ENCODE assay signal across 13 cellular contexts in genomic region chr1:153021829-153022228, GRCh38. TPM values are rescaled to one million over a fixed set of nuclear protein-coding genes. Genes with fewer than 3 reads are reported as not detected.
"Had no signal": no experiment of that assay in that cellular context is flagged by ENCODE, and none has a peak within 500 bp of the region (broad histone marks: within the 10 kb centered on the region; RNA-seq: fewer than 3 reads in every experiment).

No MANE protein-coding gene starts in this region.

RNA-seq across cellular contexts. Expression of gene SPRR1B, which starts 9.2 kb away (rescaled TPM):
- total RNA-seq: OCI-LY7; PC-3; PC-9; Peyer's patch; Right ventricle myocardium inferior; Right ventricle myocardium superior; RPMI7951; SJCRH30; SJSA1; SK-MEL-5; T-cell; T-helper 1 cell treated with Interleukin-12 subunit alpha and Interleukin-12 subunit beta and Interleukin-4 antibody, amounts not matched to agents 30 ng/mL and 1 ng/mL, for 36 hours had no signal
- polyA plus RNA-seq: SK-N-SH had no signal

RNA-seq across cellular contexts. Expression of gene SPRR2D, which starts 19.1 kb away (rescaled TPM):
- total RNA-seq: OCI-LY7; PC-3; PC-9; Peyer's patch; Right ventricle myocardium inferior; Right ventricle myocardium superior; RPMI7951; SJCRH30; SJSA1; T-cell; T-helper 1 cell treated with Interleukin-12 subunit alpha and Interleukin-12 subunit beta and Interleukin-4 antibody, amounts not matched to agents 30 ng/mL and 1 ng/mL, for 36 hours had no signal
- polyA plus RNA-seq: SK-N-SH had no signal

RNA-seq across cellular contexts. Expression of gene SPRR3, which starts 20.3 kb away (rescaled TPM):
- total RNA-seq: OCI-LY7; Right ventricle myocardium inferior; Right ventricle myocardium superior; RPMI7951; SJCRH30; SJSA1; SK-MEL-5; T-cell; T-helper 1 cell treated with Interleukin-12 subunit alpha and Interleukin-12 subunit beta and Interleukin-4 antibody, amounts not matched to agents 30 ng/mL and 1 ng/mL, for 36 hours had no signal
- polyA plus RNA-seq: SK-N-SH had no signal

RNA-seq across cellular contexts. Expression of gene SPRR2A, which starts 35.5 kb away (rescaled TPM):
- total RNA-seq: OCI-LY7; PC-3; PC-9; Peyer's patch; Right ventricle myocardium inferior; Right ventricle myocardium superior; RPMI7951; SJCRH30; SJSA1; SK-MEL-5; T-cell; T-helper 1 cell treated with Interleukin-12 subunit alpha and Interleukin-12 subunit beta and Interleukin-4 antibody, amounts not matched to agents 30 ng/mL and 1 ng/mL, for 36 hours had no signal
- polyA plus RNA-seq: SK-N-SH had no signal

RNA-seq across cellular contexts. Expression of gene SPRR1A, which starts 37.9 kb away (rescaled TPM):
- total RNA-seq: OCI-LY7; PC-3; PC-9; Peyer's patch; Right ventricle myocardium inferior; Right ventricle myocardium superior; RPMI7951; SJCRH30; SJSA1; SK-MEL-5; T-cell; T-helper 1 cell treated with Interleukin-12 subunit alpha and Interleukin-12 subunit beta and Interleukin-4 antibody, amounts not matched to agents 30 ng/mL and 1 ng/mL, for 36 hours had no signal
- polyA plus RNA-seq: SK-N-SH had no signal
